In the genomic region with DNA sequence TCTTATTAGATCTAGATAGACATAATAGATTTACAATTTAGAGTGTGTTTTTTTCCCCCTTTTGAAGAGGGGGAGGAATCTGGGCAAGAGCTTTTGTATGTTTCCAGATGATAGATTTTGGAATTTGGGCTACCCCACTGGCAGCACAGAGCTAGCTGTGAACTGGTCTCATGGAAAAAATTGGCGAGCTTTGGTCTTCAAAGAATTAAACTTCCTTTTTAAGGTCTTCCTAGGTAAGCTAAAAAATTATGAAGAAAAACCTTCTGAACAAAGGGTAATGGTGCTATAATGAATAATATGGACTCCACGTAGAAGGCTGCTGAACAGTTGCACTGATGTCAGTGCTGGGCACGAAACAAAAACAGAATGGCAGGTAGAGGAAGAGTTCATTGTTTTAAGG, we compare ENCODE assay signal across 24 cellular contexts.
"Had no signal": no experiment of that assay in that cellular context is flagged by ENCODE, and none has a peak within 500 bp of the region (broad histone marks: within the 10 kb centered on the region; RNA-seq: fewer than 3 reads in every experiment).

No MANE protein-coding gene starts in this region.

- ATAC-seq: activated T-cell treated with anti-CD3 and anti-CD28 coated beads, Interleukin-2, amount 50 U/mL, for 4 hours; K562; T-cell had no signal

- DNase-seq: activated CD4-positive, alpha-beta memory T cell treated with anti-CD3 and anti-CD28 coated beads for 36 hours; activated CD4-positive, alpha-beta T cell treated with anti-CD3 and anti-CD28 coated beads, Interleukin-2, amount 10 ng/mL, durations not matched to agents 7 days and 5 days; activated CD4-positive, CD25-positive, alpha-beta regulatory T cell; activated CD8-positive, alpha-beta memory T cell treated with anti-CD3 and anti-CD28 coated beads for 24 hours; activated effector memory CD4-positive, alpha-beta T cell treated with anti-CD3 and anti-CD28 coated beads, Interleukin-2, amount 50 U/mL, for 16 hours; activated naive CD4-positive, alpha-beta T cell treated with anti-CD3 and anti-CD28 coated beads, Interleukin-2, amount 10 ng/mL, durations not matched to agents 7 days and 5 days; activated naive CD8-positive, alpha-beta T cell treated with anti-CD3 and anti-CD28 coated beads for 36 hours; activated T-cell treated with anti-CD3 and anti-CD28 coated beads, Interleukin-2, amount 50 U/mL, for 4 hours; Karpas-422; MM.1S; NCI-H1105; NCI-H1436 treated with DMSO at 0.1 percent for 48 hours; NCI-H187; NCI-H2081 treated with DMSO at 0.1 percent for 48 hours; NCI-H2227 treated with DMSO at 0.1 percent for 48 hours; NCI-H510A; NCI-H526 treated with DMSO at 0.1 percent for 48 hours; PC-9; SIG-M5; T-cell; T-helper 2 cell; T1000 had no signal

- H3K4me3 ChIP-seq: K562, PC-9 had no signal

- H2AFZ ChIP-seq: PC-9 had no signal

- FAIRE-seq: K562, TTC549 had no signal

- H3K27ac ChIP-seq: PC-9 had no signal

- H3K4me2 ChIP-seq: PC-9 had no signal
